In the genomic region with DNA sequence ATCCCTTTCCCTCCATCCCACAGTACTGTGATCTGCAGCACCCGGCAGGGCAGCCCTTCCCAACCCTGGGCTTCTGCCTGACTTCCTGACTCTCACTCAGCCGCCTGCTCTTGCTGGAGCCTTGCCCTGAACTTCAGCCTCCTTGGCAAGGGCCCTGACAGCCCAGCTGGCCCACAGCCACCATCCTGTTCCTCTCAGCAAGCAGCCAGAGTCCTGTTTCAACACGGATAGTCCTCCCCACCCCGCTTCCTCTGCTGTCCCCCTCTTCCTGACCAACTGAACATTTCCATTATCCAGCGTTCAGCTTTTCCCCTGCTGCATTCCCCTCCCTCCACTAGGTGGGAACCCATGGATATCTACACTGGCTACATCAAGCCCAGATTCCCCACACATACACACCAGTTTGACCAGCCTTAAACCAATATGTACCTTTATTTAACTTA, we compare ENCODE assay signal across 9 cellular contexts.
DNase-seq lines count a peak whose midpoint lies in the region; ATAC-seq, FAIRE-seq and TF ChIP-seq lines count a peak whose summit lies in the region.
"Had no signal": no experiment of that assay in that cellular context is flagged by ENCODE, and none has a peak within 500 bp of the region (broad histone marks: within the 10 kb centered on the region; RNA-seq: fewer than 3 reads in every experiment).

No MANE protein-coding gene starts in this region.

- TF ChIP-seq POLR2A in HepG2 (IDR thresholded peaks at IDR 0.05; ENCODE audit: insufficient read depth in 1 of 2, low read depth in 2 of 2, low read length in 2 of 2) (no peak), tibial nerve (IDR thresholded peaks at IDR 0.05) (no peak)

- no peak overlapping the region for H3K9ac ChIP-seq in HepG2 (ENCODE audit: insufficient read depth, low read depth, low read length)

- in situ Hi-C loops in Caki2 (cut with HindIII; ENCODE audit: low pct_unique_long_range_greater_than_20kb, low sequenced_read_pairs), result no loop called here
- in situ Hi-C loops in HepG2 (cut with HindIII; ENCODE audit: extremely low pct_ligation_motif_present, low pct_unique_long_range_greater_than_20kb), result no loop called here

- H3K4me3 ChIP-seq in choroid plexus epithelial cell (ENCODE audit: low read depth, low read length) (no peak overlapping the region), HepG2 (replicated peaks in 1 of 3; ENCODE audit: insufficient read depth in 1 of 3, low read depth in 2 of 3, low read length in 3 of 3) (no peak overlapping the region), tibial nerve (peak overlapping the region in 1 of 4 donors; percentile 24)

- H4K20me1 ChIP-seq in HepG2 (ENCODE audit: insufficient read depth, low read length), result no peaks in the 10 kb centered on the region

- H2AFZ ChIP-seq in HepG2 (ENCODE audit: low read length), result no peak overlapping the region

- POLR2A ChIA-PET in HepG2 (lab: Yijun Ruan, JAX), result no interaction called here

- H3K27ac ChIP-seq in HepG2 (ENCODE audit: extremely low read length, insufficient read depth, low read length), result no peak overlapping the region
- H3K27ac ChIP-seq in tibial nerve, result peak overlapping the region in 3 of 4 donors; percentile 66 to 94 (median 83)

- DNase-seq in Caki2 (ENCODE audit: low read depth) (peak; percentile 30), NCI-H1105 treated with DMSO at 0.1 percent for 48 hours (lab: John Stamatoyannopoulos, UW) (peak; percentile 11), choroid plexus epithelial cell (ENCODE audit: low read depth) (peak; percentile 95), HepG2 (ENCODE audit: low spot score) (peak; percentile 10), tibial nerve (ENCODE audit: low spot score in 2 of 2) (peak; percentile 85 to 89), amniotic stem cell (lab: John Stamatoyannopoulos, UW) (no peak)
- no peak for DNase-seq in stimulated activated naive CD4-positive, alpha-beta T cell (lab: John Stamatoyannopoulos, UW)

- no TSS peak for BruUV-seq in HepG2 (replicated peaks; lab: Mats Ljungman, UMichigan)

- 3% methylated on average over 5 of the region's 5 CpGs for WGBS in HepG2 (ENCODE audit: low lambda C conversion rate)
- 3 to 7% methylated on average over 5 of the region's 5 CpGs for WGBS in tibial nerve, 2 donors

- TF ChIP-seq CTCF in choroid plexus epithelial cell (conservative IDR thresholded peaks at IDR 0.05; ENCODE audit: low read depth, low read length) (peak; percentile 71), HepG2 (CRISPR knock-in tag; IDR thresholded peaks at IDR 0.05) (0 out of 2 replicates have a peak, but pooled peaks have one; percentile 13), tibial nerve (IDR thresholded peaks at IDR 0.05) (peak in 3 of 5 experiments; percentile 24 to 55 (median 27))

- intact Hi-C loops in HepG2 (cut with micrococcal nuclease; ENCODE audit: unreplicated experiment), result no loop called here

- no peak for TF ChIP-seq RAD21 in HepG2 (CRISPR knock-in tag; IDR thresholded peaks at IDR 0.05)

- ATAC-seq in HepG2 (peak; percentile 91), HG03378 (IDR thresholded peaks at IDR 0.05; ENCODE audit: unreplicated experiment) (no peak)

- no peaks in the 10 kb centered on the region for H3K4me1 ChIP-seq in HepG2 (ENCODE audit: insufficient read depth, low read length)
- H3K4me1 ChIP-seq in tibial nerve, result peaks cover 0 to 26% (median 21%) of the 10 kb centered on the region in 4 donors

- H3K27me3 ChIP-seq in HepG2 (ENCODE audit: control insufficient read depth in 1 of 2, insufficient read depth in 2 of 2, low read length in 2 of 2) (no peaks in the 10 kb centered on the region), tibial nerve (no peaks in the 10 kb centered on the region)

- H3K9me3 ChIP-seq in HepG2 (ENCODE audit: low read length), result no peaks in the 10 kb centered on the region
- H3K9me3 ChIP-seq in tibial nerve, result no peaks in the 10 kb centered on the region

- no peaks in the 10 kb centered on the region for H3K79me2 ChIP-seq in HepG2 (ENCODE audit: insufficient read depth, low read length)

- CTCF ChIA-PET in HepG2 (lab: Yijun Ruan, JAX; ENCODE audit: low intra/inter-chr PET ratio, low total read pairs), result no interaction called here

- TF ChIP-seq EP300 in HepG2 (IDR thresholded peaks at IDR 0.05; ENCODE audit: low read depth in 2 of 2, low read length in 2 of 2), result no peak
- TF ChIP-seq EP300 in HepG2 (CRISPR knock-in tag; IDR thresholded peaks at IDR 0.05; ENCODE audit: borderline replicate concordance), result no peak
- peak; percentile 36 to 87 for TF ChIP-seq EP300 in tibial nerve (IDR thresholded peaks at IDR 0.05)

- H3K36me3 ChIP-seq in HepG2 (replicated peaks in 1 of 2; ENCODE audit: control insufficient read depth in 1 of 2, insufficient read depth in 2 of 2, low read length in 2 of 2), result no peaks in the 10 kb centered on the region
- H3K36me3 ChIP-seq in tibial nerve, result no peaks in the 10 kb centered on the region

- H3K4me2 ChIP-seq in HepG2 (ENCODE audit: low read depth, low read length), result no peak overlapping the region

- no peak for FAIRE-seq in HepG2 (lab: Jason Lieb, UNC)
- FAIRE-seq: islet of Langerhans had no signal

TF ChIP-seq in HepG2, 621 proteins besides CTCF, POLR2A, EP300 and RAD21:
- TF ChIP-seq, protein P1, sequence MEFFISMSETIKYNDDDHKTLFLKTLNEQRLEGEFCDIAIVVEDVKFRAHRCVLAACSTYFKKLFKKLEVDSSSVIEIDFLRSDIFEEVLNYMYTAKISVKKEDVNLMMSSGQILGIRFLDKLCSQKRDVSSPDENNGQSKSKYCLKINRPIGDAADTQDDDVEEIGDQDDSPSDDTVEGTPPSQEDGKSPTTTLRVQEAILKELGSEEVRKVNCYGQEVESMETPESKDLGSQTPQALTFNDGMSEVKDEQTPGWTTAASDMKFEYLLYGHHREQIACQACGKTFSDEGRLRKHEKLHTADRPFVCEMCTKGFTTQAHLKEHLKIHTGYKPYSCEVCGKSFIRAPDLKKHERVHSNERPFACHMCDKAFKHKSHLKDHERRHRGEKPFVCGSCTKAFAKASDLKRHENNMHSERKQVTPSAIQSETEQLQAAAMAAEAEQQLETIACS (CRISPR knock-in tag; IDR thresholded peaks at IDR 0.05), result no peak
- TF ChIP-seq STAG1 (CRISPR knock-in tag; IDR thresholded peaks at IDR 0.05), result peak; percentile 6; the same call in 1 of the 2 replicates

Comparison
In these comparisons a context has a peak if more than half of its experiments do, and no peak if none do; other contexts are left out.
1. DNase-seq: peak in Caki2 (single experiment), NCI-H1105 treated with DMSO at 0.1 percent for 48 hours (single experiment), choroid plexus epithelial cell (single experiment), HepG2 (single experiment) and tibial nerve (2 of 2); none in amniotic stem cell (single experiment) and stimulated activated naive CD4-positive, alpha-beta T cell (0 of 6).
2. CTCF ChIP-seq: peak in every context shown above with its lines; median percentile 71 in choroid plexus epithelial cell; 27 in tibial nerve; 13 in HepG2.